In the genomic region with DNA sequence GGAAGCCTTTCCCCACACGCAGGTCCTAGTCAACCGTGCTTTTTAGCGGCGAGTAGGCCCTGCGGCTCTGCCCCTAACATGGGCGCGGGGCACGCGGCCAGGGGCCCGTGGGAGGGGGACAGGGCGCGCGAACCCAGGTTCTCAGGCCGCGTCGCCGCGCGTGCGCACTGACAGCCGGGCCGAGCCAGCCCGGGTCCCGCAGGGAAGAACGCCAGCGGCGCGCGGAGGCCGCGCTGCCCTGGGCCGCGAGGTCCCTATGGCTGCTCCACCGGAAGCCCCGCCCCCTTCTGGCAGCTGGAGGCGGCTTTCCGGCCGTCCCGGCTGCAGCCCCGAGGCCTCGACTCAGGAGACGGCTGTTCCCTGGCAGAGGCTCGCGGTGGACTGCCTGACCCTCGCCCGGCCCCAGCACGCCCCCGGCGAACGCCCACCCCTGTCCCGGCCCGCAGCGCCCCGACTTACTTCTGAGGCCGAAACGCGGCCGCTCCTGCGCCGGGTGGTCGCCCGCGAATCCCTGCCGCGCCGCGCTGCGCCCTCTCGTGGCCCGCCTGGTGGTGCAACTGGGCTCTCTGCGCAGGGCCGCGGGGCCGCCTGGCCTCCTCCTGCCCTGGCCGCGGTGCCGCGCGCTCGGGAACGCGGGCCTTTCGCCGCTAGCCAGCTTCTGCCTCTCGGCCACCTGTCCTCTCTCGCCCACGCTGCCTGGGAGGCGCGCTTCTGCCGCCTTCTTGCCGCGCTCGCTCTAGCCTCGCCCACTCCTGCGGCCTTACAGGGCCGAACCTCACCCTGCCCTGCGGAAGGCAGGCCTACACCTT, we compare ENCODE assay signal across 1 cellular context.
TF ChIP-seq lines count a peak whose summit lies in the region.

No MANE protein-coding gene starts in this region.

TF ChIP-seq in K562, 482 proteins besides CTCF, POLR2A, EP300 and RAD21 (continued from another document and continues in another):
- TF ChIP-seq, protein P1, sequence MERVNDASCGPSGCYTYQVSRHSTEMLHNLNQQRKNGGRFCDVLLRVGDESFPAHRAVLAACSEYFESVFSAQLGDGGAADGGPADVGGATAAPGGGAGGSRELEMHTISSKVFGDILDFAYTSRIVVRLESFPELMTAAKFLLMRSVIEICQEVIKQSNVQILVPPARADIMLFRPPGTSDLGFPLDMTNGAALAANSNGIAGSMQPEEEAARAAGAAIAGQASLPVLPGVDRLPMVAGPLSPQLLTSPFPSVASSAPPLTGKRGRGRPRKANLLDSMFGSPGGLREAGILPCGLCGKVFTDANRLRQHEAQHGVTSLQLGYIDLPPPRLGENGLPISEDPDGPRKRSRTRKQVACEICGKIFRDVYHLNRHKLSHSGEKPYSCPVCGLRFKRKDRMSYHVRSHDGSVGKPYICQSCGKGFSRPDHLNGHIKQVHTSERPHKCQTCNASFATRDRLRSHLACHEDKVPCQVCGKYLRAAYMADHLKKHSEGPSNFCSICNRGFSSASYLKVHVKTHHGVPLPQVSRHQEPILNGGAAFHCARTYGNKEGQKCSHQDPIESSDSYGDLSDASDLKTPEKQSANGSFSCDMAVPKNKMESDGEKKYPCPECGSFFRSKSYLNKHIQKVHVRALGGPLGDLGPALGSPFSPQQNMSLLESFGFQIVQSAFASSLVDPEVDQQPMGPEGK (CRISPR knock-in tag; IDR thresholded peaks at IDR 0.05; ENCODE audit: borderline replicate concordance) = no peak
- no peak for TF ChIP-seq LARP7 (IDR thresholded peaks at IDR 0.05)
- no peak for TF ChIP-seq RBM17 (IDR thresholded peaks at IDR 0.05; ENCODE audit: borderline replicate concordance, low read depth, low read length)
- TF ChIP-seq TRIM24 (IDR thresholded peaks at IDR 0.05) = peak in 1 of 2 experiments; percentile 7; a peak in 1 of 4 replicates
- TF ChIP-seq SMARCB1 (IDR thresholded peaks at IDR 0.05; ENCODE audit: insufficient read length, low read depth) = no peak
- TF ChIP-seq HDAC3 (IDR thresholded peaks at IDR 0.05; ENCODE audit: borderline replicate concordance, partially characterized antibody) = no peak
- TF ChIP-seq PHF21A (IDR thresholded peaks at IDR 0.05; ENCODE audit: borderline replicate concordance, low read depth) = no peak; the same call in 1 of the 2 replicates
- 0 out of 2 replicates have a peak, but pooled peaks have one; percentile 42 for TF ChIP-seq SMC3 (conservative IDR thresholded peaks at IDR 0.05; ENCODE audit: insufficient read depth, low read depth, low read length)
- no peak for TF ChIP-seq ZNF583 (CRISPR knock-in tag; IDR thresholded peaks at IDR 0.05)
- no peak for TF ChIP-seq RFX5 (IDR thresholded peaks at IDR 0.05; ENCODE audit: low read depth, low read length)
- peak; percentile 98 for TF ChIP-seq HNRNPL (IDR thresholded peaks at IDR 0.05; ENCODE audit: low read depth, low read length)
- TF ChIP-seq MCM2 (IDR thresholded peaks at IDR 0.05; ENCODE audit: low read depth) = no peak
- TF ChIP-seq, protein P2, sequence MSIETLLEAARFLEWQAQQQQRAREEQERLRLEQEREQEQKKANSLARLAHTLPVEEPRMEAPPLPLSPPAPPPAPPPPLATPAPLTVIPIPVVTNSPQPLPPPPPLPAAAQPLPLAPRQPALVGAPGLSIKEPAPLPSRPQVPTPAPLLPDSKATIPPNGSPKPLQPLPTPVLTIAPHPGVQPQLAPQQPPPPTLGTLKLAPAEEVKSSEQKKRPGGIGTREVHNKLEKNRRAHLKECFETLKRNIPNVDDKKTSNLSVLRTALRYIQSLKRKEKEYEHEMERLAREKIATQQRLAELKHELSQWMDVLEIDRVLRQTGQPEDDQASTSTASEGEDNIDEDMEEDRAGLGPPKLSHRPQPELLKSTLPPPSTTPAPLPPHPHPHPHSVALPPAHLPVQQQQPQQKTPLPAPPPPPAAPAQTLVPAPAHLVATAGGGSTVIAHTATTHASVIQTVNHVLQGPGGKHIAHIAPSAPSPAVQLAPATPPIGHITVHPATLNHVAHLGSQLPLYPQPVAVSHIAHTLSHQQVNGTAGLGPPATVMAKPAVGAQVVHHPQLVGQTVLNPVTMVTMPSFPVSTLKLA (conservative IDR thresholded peaks at IDR 0.05) = peak; percentile 24 to 55; a peak in 2 of 4 replicates
- TF ChIP-seq HEY1 (CRISPR knock-in tag; IDR thresholded peaks at IDR 0.05; ENCODE audit: borderline replicate concordance) = no peak
- TF ChIP-seq, protein P3, sequence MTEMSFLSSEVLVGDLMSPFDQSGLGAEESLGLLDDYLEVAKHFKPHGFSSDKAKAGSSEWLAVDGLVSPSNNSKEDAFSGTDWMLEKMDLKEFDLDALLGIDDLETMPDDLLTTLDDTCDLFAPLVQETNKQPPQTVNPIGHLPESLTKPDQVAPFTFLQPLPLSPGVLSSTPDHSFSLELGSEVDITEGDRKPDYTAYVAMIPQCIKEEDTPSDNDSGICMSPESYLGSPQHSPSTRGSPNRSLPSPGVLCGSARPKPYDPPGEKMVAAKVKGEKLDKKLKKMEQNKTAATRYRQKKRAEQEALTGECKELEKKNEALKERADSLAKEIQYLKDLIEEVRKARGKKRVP (CRISPR knock-in tag; IDR thresholded peaks at IDR 0.05) = no peak; the same call in 1 of the 2 replicates
- TF ChIP-seq NCOA2 (IDR thresholded peaks at IDR 0.05; ENCODE audit: partially characterized antibody in 2 of 2) = no peak
- TF ChIP-seq ATF1 (CRISPR knock-in tag; IDR thresholded peaks at IDR 0.05) = no peak
- peak; percentile 73 for TF ChIP-seq ATF1 (tag; IDR thresholded peaks at IDR 0.05)
- TF ChIP-seq, protein P4, sequence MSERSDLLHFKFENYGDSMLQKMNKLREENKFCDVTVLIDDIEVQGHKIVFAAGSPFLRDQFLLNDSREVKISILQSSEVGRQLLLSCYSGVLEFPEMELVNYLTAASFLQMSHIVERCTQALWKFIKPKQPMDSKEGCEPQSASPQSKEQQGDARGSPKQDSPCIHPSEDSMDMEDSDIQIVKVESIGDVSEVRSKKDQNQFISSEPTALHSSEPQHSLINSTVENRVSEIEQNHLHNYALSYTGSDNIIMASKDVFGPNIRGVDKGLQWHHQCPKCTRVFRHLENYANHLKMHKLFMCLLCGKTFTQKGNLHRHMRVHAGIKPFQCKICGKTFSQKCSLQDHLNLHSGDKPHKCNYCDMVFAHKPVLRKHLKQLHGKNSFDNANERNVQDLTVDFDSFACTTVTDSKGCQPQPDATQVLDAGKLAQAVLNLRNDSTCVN (CRISPR knock-in tag; IDR thresholded peaks at IDR 0.05) = no peak
- no peak for TF ChIP-seq FOXJ2 (tag; IDR thresholded peaks at IDR 0.05)
- peak; percentile 21; the same call in 1 of the 2 replicates for TF ChIP-seq CBFA2T3 (IDR thresholded peaks at IDR 0.05)
- no peak for TF ChIP-seq ZNF79 (CRISPR knock-in tag; IDR thresholded peaks at IDR 0.05; ENCODE audit: low read depth)
- TF ChIP-seq, protein P5, sequence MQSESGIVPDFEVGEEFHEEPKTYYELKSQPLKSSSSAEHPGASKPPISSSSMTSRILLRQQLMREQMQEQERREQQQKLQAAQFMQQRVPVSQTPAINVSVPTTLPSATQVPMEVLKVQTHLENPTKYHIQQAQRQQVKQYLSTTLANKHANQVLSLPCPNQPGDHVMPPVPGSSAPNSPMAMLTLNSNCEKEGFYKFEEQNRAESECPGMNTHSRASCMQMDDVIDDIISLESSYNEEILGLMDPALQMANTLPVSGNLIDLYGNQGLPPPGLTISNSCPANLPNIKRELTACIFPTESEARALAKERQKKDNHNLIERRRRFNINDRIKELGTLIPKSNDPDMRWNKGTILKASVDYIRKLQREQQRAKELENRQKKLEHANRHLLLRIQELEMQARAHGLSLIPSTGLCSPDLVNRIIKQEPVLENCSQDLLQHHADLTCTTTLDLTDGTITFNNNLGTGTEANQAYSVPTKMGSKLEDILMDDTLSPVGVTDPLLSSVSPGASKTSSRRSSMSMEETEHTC (IDR thresholded peaks at IDR 0.05) = no peak
- peak; percentile 93 for TF ChIP-seq FUS (optimal IDR thresholded peaks at IDR 0.05; ENCODE audit: low read depth, low read length)
- TF ChIP-seq STAT5B (CRISPR knock-in tag; IDR thresholded peaks at IDR 0.05) = no peak
- 0 out of 2 replicates have a peak, but pooled peaks have one; percentile 25 for TF ChIP-seq FOSL1 (tag; conservative IDR thresholded peaks at IDR 0.05)
- no peak for TF ChIP-seq ZSCAN32 (CRISPR knock-in tag; IDR thresholded peaks at IDR 0.05)
- peak in 1 of 2 experiments; percentile 83; a peak in 1 of 4 replicates for TF ChIP-seq FOXA3 (CRISPR knock-in tag; conservative IDR thresholded peaks at IDR 0.05 in 1 of 2, IDR thresholded peaks at IDR 0.05 in 1 of 2)
- peak; percentile 81 for TF ChIP-seq HDAC8 (tag; IDR thresholded peaks at IDR 0.05)
- no peak for TF ChIP-seq ZNF696 (CRISPR knock-in tag; conservative IDR thresholded peaks at IDR 0.05)
- TF ChIP-seq DPF2 (IDR thresholded peaks at IDR 0.05) = peak; percentile 52; the same call in 1 of the 2 replicates
- TF ChIP-seq, protein P6, sequence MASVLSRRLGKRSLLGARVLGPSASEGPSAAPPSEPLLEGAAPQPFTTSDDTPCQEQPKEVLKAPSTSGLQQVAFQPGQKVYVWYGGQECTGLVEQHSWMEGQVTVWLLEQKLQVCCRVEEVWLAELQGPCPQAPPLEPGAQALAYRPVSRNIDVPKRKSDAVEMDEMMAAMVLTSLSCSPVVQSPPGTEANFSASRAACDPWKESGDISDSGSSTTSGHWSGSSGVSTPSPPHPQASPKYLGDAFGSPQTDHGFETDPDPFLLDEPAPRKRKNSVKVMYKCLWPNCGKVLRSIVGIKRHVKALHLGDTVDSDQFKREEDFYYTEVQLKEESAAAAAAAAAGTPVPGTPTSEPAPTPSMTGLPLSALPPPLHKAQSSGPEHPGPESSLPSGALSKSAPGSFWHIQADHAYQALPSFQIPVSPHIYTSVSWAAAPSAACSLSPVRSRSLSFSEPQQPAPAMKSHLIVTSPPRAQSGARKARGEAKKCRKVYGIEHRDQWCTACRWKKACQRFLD (CRISPR knock-in tag; IDR thresholded peaks at IDR 0.05) = peak; percentile 90
- peak; percentile 85 for TF ChIP-seq MEIS2 (IDR thresholded peaks at IDR 0.05; ENCODE audit: partially characterized antibody)
- 0 out of 2 replicates have a peak, but pooled peaks have one; percentile 24 for TF ChIP-seq SAFB (IDR thresholded peaks at IDR 0.05; ENCODE audit: borderline replicate concordance, low read depth, low read length)
- no peak; the same call in none of the 2 replicates for TF ChIP-seq ZNF584 (CRISPR knock-in tag; IDR thresholded peaks at IDR 0.05; ENCODE audit: low read depth)
- TF ChIP-seq TAF7 (tag; IDR thresholded peaks at IDR 0.05) = no peak
- peak; percentile 82; the same call in 1 of the 2 replicates for TF ChIP-seq ZNF232 (CRISPR knock-in tag; IDR thresholded peaks at IDR 0.05)
- no peak for TF ChIP-seq THRAP3 (IDR thresholded peaks at IDR 0.05; ENCODE audit: borderline replicate concordance)
- TF ChIP-seq BCOR (IDR thresholded peaks at IDR 0.05) = no peak
- TF ChIP-seq, protein P7, sequence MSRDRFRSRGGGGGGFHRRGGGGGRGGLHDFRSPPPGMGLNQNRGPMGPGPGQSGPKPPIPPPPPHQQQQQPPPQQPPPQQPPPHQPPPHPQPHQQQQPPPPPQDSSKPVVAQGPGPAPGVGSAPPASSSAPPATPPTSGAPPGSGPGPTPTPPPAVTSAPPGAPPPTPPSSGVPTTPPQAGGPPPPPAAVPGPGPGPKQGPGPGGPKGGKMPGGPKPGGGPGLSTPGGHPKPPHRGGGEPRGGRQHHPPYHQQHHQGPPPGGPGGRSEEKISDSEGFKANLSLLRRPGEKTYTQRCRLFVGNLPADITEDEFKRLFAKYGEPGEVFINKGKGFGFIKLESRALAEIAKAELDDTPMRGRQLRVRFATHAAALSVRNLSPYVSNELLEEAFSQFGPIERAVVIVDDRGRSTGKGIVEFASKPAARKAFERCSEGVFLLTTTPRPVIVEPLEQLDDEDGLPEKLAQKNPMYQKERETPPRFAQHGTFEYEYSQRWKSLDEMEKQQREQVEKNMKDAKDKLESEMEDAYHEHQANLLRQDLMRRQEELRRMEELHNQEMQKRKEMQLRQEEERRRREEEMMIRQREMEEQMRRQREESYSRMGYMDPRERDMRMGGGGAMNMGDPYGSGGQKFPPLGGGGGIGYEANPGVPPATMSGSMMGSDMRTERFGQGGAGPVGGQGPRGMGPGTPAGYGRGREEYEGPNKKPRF (IDR thresholded peaks at IDR 0.05; ENCODE audit: low read depth, low read length) = no peak
- TF ChIP-seq, protein P8, sequence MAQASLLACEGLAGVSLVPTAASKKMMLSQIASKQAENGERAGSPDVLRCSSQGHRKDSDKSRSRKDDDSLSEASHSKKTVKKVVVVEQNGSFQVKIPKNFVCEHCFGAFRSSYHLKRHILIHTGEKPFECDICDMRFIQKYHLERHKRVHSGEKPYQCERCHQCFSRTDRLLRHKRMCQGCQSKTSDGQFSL (CRISPR knock-in tag; IDR thresholded peaks at IDR 0.05) = peak; percentile 51
- TF ChIP-seq, protein P8 (tag; IDR thresholded peaks at IDR 0.05) = no peak; a peak in 2 of 4 replicates
- TF ChIP-seq KHSRP (IDR thresholded peaks at IDR 0.05) = no peak
- peak; percentile 77; the same call in 1 of the 2 replicates for TF ChIP-seq ZKSCAN8 (CRISPR knock-in tag; IDR thresholded peaks at IDR 0.05)
- peak; percentile 7; the same call in 1 of the 2 replicates for TF ChIP-seq ZNF212 (CRISPR knock-in tag; IDR thresholded peaks at IDR 0.05)
- peak; percentile 12 for TF ChIP-seq TEAD4 (IDR thresholded peaks at IDR 0.05; ENCODE audit: low read length)
- TF ChIP-seq TEAD4 (CRISPR knock-in tag; IDR thresholded peaks at IDR 0.05; ENCODE audit: borderline replicate concordance) = no peak; the same call in 1 of the 2 replicates
- TF ChIP-seq ZNF253 (CRISPR knock-in tag; conservative IDR thresholded peaks at IDR 0.05) = no peak
- TF ChIP-seq CREM (IDR thresholded peaks at IDR 0.05; ENCODE audit: low read depth) = peak; percentile 68
- TF ChIP-seq PML (IDR thresholded peaks at IDR 0.05; ENCODE audit: low read length) = no peak
- TF ChIP-seq DACH1 (IDR thresholded peaks at IDR 0.05; ENCODE audit: partially characterized antibody) = peak; percentile 73
- TF ChIP-seq ZC3H8 (IDR thresholded peaks at IDR 0.05) = no peak
- TF ChIP-seq HOXB6 (CRISPR knock-in tag; IDR thresholded peaks at IDR 0.05; ENCODE audit: borderline replicate concordance) = no peak
- TF ChIP-seq, protein P9, sequence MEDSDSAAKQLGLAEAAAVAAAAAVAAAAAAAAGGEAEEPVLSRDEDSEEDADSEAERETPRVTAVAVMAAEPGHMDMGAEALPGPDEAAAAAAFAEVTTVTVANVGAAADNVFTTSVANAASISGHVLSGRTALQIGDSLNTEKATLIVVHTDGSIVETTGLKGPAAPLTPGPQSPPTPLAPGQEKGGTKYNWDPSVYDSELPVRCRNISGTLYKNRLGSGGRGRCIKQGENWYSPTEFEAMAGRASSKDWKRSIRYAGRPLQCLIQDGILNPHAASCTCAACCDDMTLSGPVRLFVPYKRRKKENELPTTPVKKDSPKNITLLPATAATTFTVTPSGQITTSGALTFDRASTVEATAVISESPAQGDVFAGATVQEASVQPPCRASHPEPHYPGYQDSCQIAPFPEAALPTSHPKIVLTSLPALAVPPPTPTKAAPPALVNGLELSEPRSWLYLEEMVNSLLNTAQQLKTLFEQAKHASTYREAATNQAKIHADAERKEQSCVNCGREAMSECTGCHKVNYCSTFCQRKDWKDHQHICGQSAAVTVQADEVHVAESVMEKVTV (CRISPR knock-in tag; IDR thresholded peaks at IDR 0.05) = no peak; the same call in 1 of the 2 replicates
- TF ChIP-seq MYNN (IDR thresholded peaks at IDR 0.05) = no peak
- no peak for TF ChIP-seq MYNN (CRISPR knock-in tag; IDR thresholded peaks at IDR 0.05)
